In genomic region chr7:93719546-93719945, GRCh38 we compare ENCODE assay signal across 1 cellular context.
TF ChIP-seq lines count a peak whose summit lies in the region.

No MANE protein-coding gene starts in this region.

TF ChIP-seq in H1, 55 proteins besides CTCF, POLR2A, EP300 and RAD21 (continued from another document):
- TF ChIP-seq GTF2F1 (IDR thresholded peaks at IDR 0.05; ENCODE audit: borderline replicate concordance, low read depth, low read length) (no peak), RNF2 (IDR thresholded peaks at IDR 0.05; ENCODE audit: borderline replicate concordance, low read depth, low read length, missing control alignments, poor library complexity, severe bottlenecking) (no peak), POU5F1 (IDR thresholded peaks at IDR 0.05; ENCODE audit: low read depth, low read length) (no peak), EGR1 (IDR thresholded peaks at IDR 0.05; ENCODE audit: borderline replicate concordance, low read depth, low read length) (no peak), POLR2AphosphoS5 (IDR thresholded peaks at IDR 0.05; ENCODE audit: low read depth, low read length) (no peak), TBP (IDR thresholded peaks at IDR 0.05; ENCODE audit: low read depth, low read length) (no peak), CREB1 (IDR thresholded peaks at IDR 0.05) (no peak)
- TF ChIP-seq, protein P1, sequence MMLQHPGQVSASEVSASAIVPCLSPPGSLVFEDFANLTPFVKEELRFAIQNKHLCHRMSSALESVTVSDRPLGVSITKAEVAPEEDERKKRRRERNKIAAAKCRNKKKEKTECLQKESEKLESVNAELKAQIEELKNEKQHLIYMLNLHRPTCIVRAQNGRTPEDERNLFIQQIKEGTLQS (IDR thresholded peaks at IDR 0.05; ENCODE audit: insufficient read depth, low read depth, low read length): no peak
TF ChIP-seq in H1: peak in this region for 0.
